ENCODE assay signal across 8 cellular contexts in genomic region chr15:33125883-33126535, GRCh38.
DNase-seq lines count a peak whose midpoint lies in the region; ATAC-seq, FAIRE-seq and TF ChIP-seq lines count a peak whose summit lies in the region.
"Had no signal": no experiment of that assay in that cellular context is flagged by ENCODE, and none has a peak within 500 bp of the region (broad histone marks: within the 10 kb centered on the region; RNA-seq: fewer than 3 reads in every experiment).

No MANE protein-coding gene starts in this region.

- TF ChIP-seq CTCF in Loucy (conservative IDR thresholded peaks at IDR 0.05; ENCODE audit: low read length) (no peak), GM12878 (IDR thresholded peaks at IDR 0.05 in 2 of 3, conservative IDR thresholded peaks at IDR 0.05 in 1 of 3; ENCODE audit: control insufficient read depth in 2 of 3, extremely low read depth in 1 of 3, insufficient read depth in 1 of 3, low read depth in 3 of 3, low read length in 3 of 3) (no peak), nephron (IDR thresholded peaks at IDR 0.05; ENCODE audit: unreplicated experiment in 3 of 3) (no peak)

- H3K27ac ChIP-seq in GM12878 (ENCODE audit: control insufficient read depth, insufficient read depth), result no peak overlapping the region

- RAD21 ChIA-PET in GM12878 (lab: Charles Lee; ENCODE audit: unreplicated experiment), result no interaction called here

- TF ChIP-seq RAD21 in GM12878 (IDR thresholded peaks at IDR 0.05; ENCODE audit: insufficient read depth, low read depth, low read length), result no peak

- WGBS in GM12878 (ENCODE audit: insufficient coverage, insufficient replicate concordance, low lambda C conversion rate, missing lambda C conversion rate), result 20% methylated on average over 7 of the region's 7 CpGs

- H3K27me3 Mint-ChIP-seq in nephron (ENCODE audit: low read depth), result no peaks in the 10 kb centered on the region

- no peak overlapping the region for H2AFZ ChIP-seq in Loucy (ENCODE audit: low read length)
- H2AFZ ChIP-seq in GM12878 (ENCODE audit: control insufficient read depth, low read depth, low read length), result no peak overlapping the region

- no peak for TF ChIP-seq EP300 in GM12878 (IDR thresholded peaks at IDR 0.05; ENCODE audit: borderline replicate concordance in 1 of 2, control insufficient read depth in 1 of 2, low read depth in 2 of 2, low read length in 2 of 2)

- peak; percentile 48 for ATAC-seq in GM18511 (IDR thresholded peaks at IDR 0.05; ENCODE audit: unreplicated experiment)
- no peak for ATAC-seq in GM12878
- ATAC-seq in HG03521 (IDR thresholded peaks at IDR 0.05; ENCODE audit: unreplicated experiment), result no peak
- no peak for ATAC-seq in HG02852 (IDR thresholded peaks at IDR 0.05; ENCODE audit: unreplicated experiment)

- intact Hi-C loops in GM12878 (cut with micrococcal nuclease; ENCODE audit: unreplicated experiment), result no loop called here

- peak overlapping the region; percentile 64 for H3K4me3 ChIP-seq in Loucy (ENCODE audit: low read length, poor library complexity, severe bottlenecking)
- H3K4me3 ChIP-seq in GM12878, result no peak overlapping the region

- peaks cover 4% of the 10 kb centered on the region; the same call in 1 of the 2 replicates for H3F3A ChIP-seq in Loucy (ENCODE audit: low read depth)

- H4K20me1 ChIP-seq in Loucy (ENCODE audit: insufficient read depth, low read length, poor library complexity, severe bottlenecking) (no peaks in the 10 kb centered on the region), GM12878 (ENCODE audit: control insufficient read depth, insufficient read depth) (no peaks in the 10 kb centered on the region)

- H3K36me3 Mint-ChIP-seq in nephron (ENCODE audit: low read depth), result peaks cover 4% of the 10 kb centered on the region

- H3K9me3 Mint-ChIP-seq in nephron, result peaks cover 3% of the 10 kb centered on the region

- SMC1A ChIA-PET in GM12878 (lab: Charles Lee; ENCODE audit: uncharacterized antibody, unreplicated experiment), result no interaction called here

- H3K9me3 ChIP-seq in Loucy (ENCODE audit: insufficient read depth, low read depth, low read length) (no peaks in the 10 kb centered on the region), GM12878 (replicated peaks; ENCODE audit: control insufficient read depth, insufficient read depth, low read length) (no peaks in the 10 kb centered on the region; the same call in 2 of the 3 replicates)

- DNase-seq in GM12878 (ENCODE audit: low read depth, low spot score), result no peak
- no peak for DNase-seq in NCI-H146 (lab: John Stamatoyannopoulos, UW)
- DNase-seq: naive B cell had no signal

- CTCF ChIA-PET in GM12878 (lab: Yijun Ruan, JAX), result interaction anchor here (1.1 kb wide), 1 partner anchor 8 kb away, joined by 3 read pairs; no protein-coding TSS in a partner anchor

- no peak overlapping the region for H3K4me3 Mint-ChIP-seq in nephron

- peak overlapping the region; percentile 53 for H3K9ac ChIP-seq in Loucy (ENCODE audit: low read depth, low read length, poor library complexity, severe bottlenecking)
- H3K9ac ChIP-seq in GM12878 (ENCODE audit: control insufficient read depth, insufficient read depth, low read length), result no peak overlapping the region

- peak overlapping the region; percentile 72 to 88 (median 86) for H3K27ac Mint-ChIP-seq in nephron

- no peaks in the 10 kb centered on the region for H3K27me3 ChIP-seq in Loucy (ENCODE audit: insufficient read depth, low read length, poor library complexity, severe bottlenecking)
- no peaks in the 10 kb centered on the region for H3K27me3 ChIP-seq in GM12878 (replicated peaks in 1 of 2; ENCODE audit: control insufficient read depth in 2 of 2, insufficient read depth in 2 of 2, low read length in 1 of 2)

- H3K4me2 ChIP-seq in Loucy (ENCODE audit: low read depth, low read length, poor library complexity, severe bottlenecking) (peak overlapping the region; percentile 73), GM12878 (ENCODE audit: control insufficient read depth, insufficient read depth) (no peak overlapping the region)

- TF ChIP-seq POLR2A in GM12878 (IDR thresholded peaks at IDR 0.05; ENCODE audit: low read depth, low read length), result no peak

- H3K4me1 ChIP-seq in Loucy (ENCODE audit: insufficient read depth, low read length, poor library complexity, severe bottlenecking) (peaks cover 47% of the 10 kb centered on the region), GM12878 (ENCODE audit: control insufficient read depth, insufficient read depth, low read length) (no peaks in the 10 kb centered on the region)

- in situ Hi-C loops in GM12878 (cut with MboI), result loop anchor here (5.0 kb wide), 1 partner anchor 34 kb away; no protein-coding TSS in a partner anchor

- POLR2A ChIA-PET in GM12878 (lab: Charles Lee), result no interaction called here

- H3K36me3 ChIP-seq in Loucy (ENCODE audit: insufficient read depth, low read length), result no peaks in the 10 kb centered on the region
- no peaks in the 10 kb centered on the region for H3K36me3 ChIP-seq in GM12878 (ENCODE audit: control insufficient read depth in 2 of 2, insufficient read depth in 2 of 2, low read length in 1 of 2)

- no peak for FAIRE-seq in GM12878 (lab: Jason Lieb, UNC)

- H3K4me1 Mint-ChIP-seq in nephron, result peaks cover 42% of the 10 kb centered on the region

- BruUV-seq in GM12878 (replicated peaks; lab: Mats Ljungman, UMichigan), result no TSS peak

- no peaks in the 10 kb centered on the region for H3K9me2 ChIP-seq in Loucy (replicated peaks; ENCODE audit: low read depth, low read length)

- H3K79me2 ChIP-seq in Loucy (ENCODE audit: insufficient read depth, low read length), result no peaks in the 10 kb centered on the region
- H3K79me2 ChIP-seq in GM12878 (ENCODE audit: control insufficient read depth, insufficient read depth, low read length), result no peaks in the 10 kb centered on the region

TF ChIP-seq in GM12878, 131 proteins besides CTCF, POLR2A, EP300 and RAD21:
- TF ChIP-seq MTA2 (IDR thresholded peaks at IDR 0.05; ENCODE audit: low read depth), result peak; percentile 28; the same call in 1 of the 2 replicates
- TF ChIP-seq SMAD5 (IDR thresholded peaks at IDR 0.05; ENCODE audit: low read depth), result no peak
- no peak for TF ChIP-seq BACH1 (IDR thresholded peaks at IDR 0.05; ENCODE audit: borderline replicate concordance)
